Comparison of ENCODE assay signal across 13 cellular contexts in the genomic region with DNA sequence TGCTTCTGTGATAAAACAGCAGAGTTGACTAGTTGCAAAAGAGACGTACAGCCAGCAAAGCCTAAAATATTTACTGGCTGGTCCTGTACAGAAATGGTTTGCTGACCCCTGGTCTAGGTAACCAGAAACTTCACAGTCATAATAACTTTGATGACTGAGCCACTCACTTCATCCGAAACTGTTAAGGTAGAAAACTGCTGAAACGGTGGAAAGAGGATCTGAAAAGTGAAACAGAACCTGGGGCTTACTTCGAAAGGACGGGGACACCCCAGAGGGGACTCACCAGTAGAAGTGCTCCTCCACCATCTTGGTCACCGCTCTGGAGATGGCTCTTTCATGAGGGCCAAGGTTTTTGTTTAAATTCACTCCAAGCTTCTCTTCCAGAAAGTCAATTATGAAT. TPM values are rescaled to one million over a fixed set of nuclear protein-coding genes. Genes with fewer than 3 reads are reported as not detected.
A peak's percentile ranks its signal among the peaks of the same experiment; 100 is the strongest.
DNase-seq lines count a peak whose midpoint lies in the region; ATAC-seq and TF ChIP-seq lines count a peak whose summit lies in the region.
"Had no signal": no experiment of that assay in that cellular context is flagged by ENCODE, and none has a peak within 500 bp of the region (broad histone marks: within the 10 kb centered on the region; RNA-seq: fewer than 3 reads in every experiment).

No MANE protein-coding gene starts in this region.

- BruUV-seq in Calu3 (replicated peaks; lab: Mats Ljungman, UMichigan) = no TSS peak

- ATAC-seq in GM19351 (IDR thresholded peaks at IDR 0.05; ENCODE audit: unreplicated experiment) (peak; percentile 85), HG02678 (IDR thresholded peaks at IDR 0.05; ENCODE audit: unreplicated experiment) (peak; percentile 93), HG03432 (IDR thresholded peaks at IDR 0.05; ENCODE audit: unreplicated experiment) (peak; percentile 91), esophagus mucosa (no peak)

- H3K27me3 Mint-ChIP-seq in Calu3 (ENCODE audit: unreplicated experiment) = no peaks in the 10 kb centered on the region
- H3K27me3 Mint-ChIP-seq: progenitor cell of endocrine pancreas had no signal

- H3K36me3 Mint-ChIP-seq in Calu3 (ENCODE audit: insufficient read depth, unreplicated experiment) = no peaks in the 10 kb centered on the region

- TF ChIP-seq CTCF in GM12865 (IDR thresholded peaks at IDR 0.05; ENCODE audit: insufficient read depth, low read depth, low read length, missing control alignments) (no peak), Calu3 (IDR thresholded peaks at IDR 0.05; ENCODE audit: unreplicated experiment) (no peak)

- H3K4me3 Mint-ChIP-seq in Calu3 (ENCODE audit: low read depth, unreplicated experiment) = no peak overlapping the region

- H3K4me1 Mint-ChIP-seq in Calu3 (ENCODE audit: low read depth, unreplicated experiment) = no peaks in the 10 kb centered on the region

- intact Hi-C loops in Calu3 (cut with micrococcal nuclease; ENCODE audit: unreplicated experiment) = no loop called here

- CTCF ChIA-PET in Calu3 (lab: Charles Lee) = no interaction called here

- no peak overlapping the region for H3K4me3 ChIP-seq in GM12865 (ENCODE audit: low read depth, low read length)
- H3K4me3 ChIP-seq: SJSA1, testis had no signal

- H3K27ac Mint-ChIP-seq in Calu3 (ENCODE audit: unreplicated experiment) = no peak overlapping the region
- H3K27ac Mint-ChIP-seq: progenitor cell of endocrine pancreas had no signal

- no peaks in the 10 kb centered on the region for H3K9me3 Mint-ChIP-seq in Calu3 (ENCODE audit: low read depth, unreplicated experiment)

- DNase-seq in GM12865 (ENCODE audit: low read depth) = peak; percentile 91
- DNase-seq in D341Med (ENCODE audit: low spot score) = no peak
- DNase-seq in Calu3 = no peak
- no peak for DNase-seq in hypothalamus (lab: John Stamatoyannopoulos, UW)
- DNase-seq: activated CD4-positive, alpha-beta T cell treated with anti-CD3 and anti-CD28 coated beads, Interleukin-2, amount 50 U/mL, for 48 hours; NCI-H524; testis had no signal

RNA-seq across cellular contexts. Expression of gene FAXC, which starts 16.4 kb away (rescaled TPM):
- 0.83 and 1.5 TPM in 2 replicates for total RNA-seq in Calu3 (2022)
- 1.6 TPM for total RNA-seq in esophagus mucosa
